Comparison of ENCODE assay signal across 1 cellular context in genomic region chr3:154059798-154060197, GRCh38.
TF ChIP-seq lines count a peak whose summit lies in the region.

No MANE protein-coding gene starts in this region.

TF ChIP-seq in SK-N-SH, 30 proteins besides CTCF, POLR2A, EP300 and RAD21 (continued from another document):
- TF ChIP-seq ZBTB33 (IDR thresholded peaks at IDR 0.05; ENCODE audit: borderline replicate concordance, low read depth) (no peak), TEAD4 (IDR thresholded peaks at IDR 0.05; ENCODE audit: borderline replicate concordance, insufficient read depth) (no peak), IRF3 (IDR thresholded peaks at IDR 0.05; ENCODE audit: low read depth, low read length) (no peak), SMC3 (IDR thresholded peaks at IDR 0.05; ENCODE audit: low read depth, low read length) (no peak)
- TF ChIP-seq, protein P1, sequence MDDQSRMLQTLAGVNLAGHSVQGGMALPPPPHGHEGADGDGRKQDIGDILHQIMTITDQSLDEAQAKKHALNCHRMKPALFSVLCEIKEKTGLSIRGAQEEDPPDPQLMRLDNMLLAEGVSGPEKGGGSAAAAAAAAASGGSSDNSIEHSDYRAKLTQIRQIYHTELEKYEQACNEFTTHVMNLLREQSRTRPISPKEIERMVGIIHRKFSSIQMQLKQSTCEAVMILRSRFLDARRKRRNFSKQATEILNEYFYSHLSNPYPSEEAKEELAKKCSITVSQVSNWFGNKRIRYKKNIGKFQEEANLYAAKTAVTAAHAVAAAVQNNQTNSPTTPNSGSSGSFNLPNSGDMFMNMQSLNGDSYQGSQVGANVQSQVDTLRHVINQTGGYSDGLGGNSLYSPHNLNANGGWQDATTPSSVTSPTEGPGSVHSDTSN (IDR thresholded peaks at IDR 0.05): no peak
